In genomic region chr9:129566563-129567266, GRCh38 we compare ENCODE assay signal across 21 cellular contexts. TPM values are rescaled to one million over a fixed set of nuclear protein-coding genes. Genes with fewer than 3 reads are reported as not detected.
DNase-seq lines count a peak whose midpoint lies in the region; ATAC-seq, FAIRE-seq and TF ChIP-seq lines count a peak whose summit lies in the region.
"Had no signal": no experiment of that assay in that cellular context is flagged by ENCODE, and none has a peak within 500 bp of the region (broad histone marks: within the 10 kb centered on the region; RNA-seq: fewer than 3 reads in every experiment).

No MANE protein-coding gene starts in this region.

- peak overlapping the region; percentile 98 for H3K4me2 ChIP-seq in A549

- H3K4me3 Mint-ChIP-seq in brain (peak overlapping the region in 2 of 5 experiments; percentile 83 to 84), mesothelial cell of epicardium (peak overlapping the region; percentile 76)

- H3K4me1 Mint-ChIP-seq in brain (peaks cover 61% of the 10 kb centered on the region), mesothelial cell of epicardium (peaks cover 56% of the 10 kb centered on the region)

- no peaks in the 10 kb centered on the region; the same call in 2 of the 3 replicates for H3K9me3 ChIP-seq in A549
- H3K9me3 ChIP-seq: HAP-1, SJCRH30 had no signal

- POLR2A ChIA-PET in A549 (lab: Yijun Ruan, JAX), result interaction anchor here (0.8 to 1.8 kb wide), 3 partner anchors 9 to 233 kb away, joined by 3 to 8 read pairs (median 6); no protein-coding TSS in a partner anchor

- TF ChIP-seq EP300 in A549 (IDR thresholded peaks at IDR 0.05), result no peak

- H3K27me3 Mint-ChIP-seq in brain (peaks cover 7% of the 10 kb centered on the region), mesothelial cell of epicardium (ENCODE audit: low read depth) (no peaks in the 10 kb centered on the region)

- ATAC-seq in A549, result no peak
- no peak for ATAC-seq in GM18861 (IDR thresholded peaks at IDR 0.05; ENCODE audit: unreplicated experiment)
- ATAC-seq: Panc1 had no signal

- peak overlapping the region in 4 of 5 experiments; percentile 36 to 95 (median 93) for H3K27ac Mint-ChIP-seq in brain
- peak overlapping the region; percentile 96 for H3K27ac Mint-ChIP-seq in mesothelial cell of epicardium
- H3K27ac Mint-ChIP-seq: CD4-positive, CD25-positive, alpha-beta regulatory T cell had no signal

- 92% methylated on average over 25 of the region's 25 CpGs for WGBS in A549 (ENCODE audit: missing lambda C conversion rate)

- H3K4me1 ChIP-seq in A549, result peaks cover 51% of the 10 kb centered on the region
- H3K4me1 ChIP-seq: SJCRH30 had no signal

- DNase-seq in A549 (ENCODE audit: low read depth in 1 of 2, low spot score in 1 of 2), result no peak
- DNase-seq in mesothelial cell of epicardium (ENCODE audit: low spot score in 2 of 2, unreplicated experiment in 2 of 2), result no peak
- peak; percentile 48 for DNase-seq in pons (ENCODE audit: low spot score)
- DNase-seq in SKM-1 (lab: John Stamatoyannopoulos, UW; ENCODE audit: unreplicated experiment), result no peak
- DNase-seq in COR-L47 (lab: John Stamatoyannopoulos, UW), result no peak
- DNase-seq: CD4-positive, CD25-positive, alpha-beta regulatory T cell; DMS79; NCI-H1105; NCI-H146; NCI-H2029; NCI-H226; NCI-H524 treated with DMSO at 0.1 percent for 48 hours; NCI-H82; SJCRH30 had no signal

- no peak for FAIRE-seq in A549 (lab: Jason Lieb, UNC)
- FAIRE-seq: HTR-8/SVneo had no signal

- no peak overlapping the region for H3K4me3 ChIP-seq in A549
- H3K4me3 ChIP-seq: HAP-1, SJCRH30 had no signal

- CTCF ChIA-PET in A549 (lab: Yijun Ruan, JAX), result interaction anchor here (0.8 to 1.4 kb wide), 6 partner anchors 9 to 431 kb away, joined by 3 read pairs; no protein-coding TSS in a partner anchor

- H3K9me3 Mint-ChIP-seq in brain (peaks cover 0 to 5% (median under 1%) of the 10 kb centered on the region in 5 experiments), mesothelial cell of epicardium (no peaks in the 10 kb centered on the region)
- H3K9me3 Mint-ChIP-seq: CD4-positive, CD25-positive, alpha-beta regulatory T cell; IgD-negative memory B cell had no signal

- TF ChIP-seq CTCF in A549 (IDR thresholded peaks at IDR 0.05) (no peak), brain (conservative IDR thresholded peaks at IDR 0.05) (no peak), mesothelial cell of epicardium (IDR thresholded peaks at IDR 0.05; ENCODE audit: unreplicated experiment) (no peak)

- H3K27ac ChIP-seq in A549, result peak overlapping the region; percentile 99 to 100
- H3K27ac ChIP-seq: SJCRH30 had no signal

- no peak for TF ChIP-seq RAD21 in A549 (conservative IDR thresholded peaks at IDR 0.05 in 1 of 2, IDR thresholded peaks at IDR 0.05 in 1 of 2)

- H3K36me3 Mint-ChIP-seq in brain, result no peaks in the 10 kb centered on the region
- no peaks in the 10 kb centered on the region for H3K36me3 Mint-ChIP-seq in mesothelial cell of epicardium
- H3K36me3 Mint-ChIP-seq: CD4-positive, CD25-positive, alpha-beta regulatory T cell had no signal

- TF ChIP-seq POLR2A in A549 (IDR thresholded peaks at IDR 0.05; ENCODE audit: low read length), result no peak

TF ChIP-seq in A549, 52 proteins besides CTCF, POLR2A, EP300 and RAD21:
- TF ChIP-seq ZC3H11A (IDR thresholded peaks at IDR 0.05) (no peak), SREBF2 (IDR thresholded peaks at IDR 0.05) (no peak), SMC3 (IDR thresholded peaks at IDR 0.05) (no peak), NFE2L2 (conservative IDR thresholded peaks at IDR 0.05; ENCODE audit: low read length) (no peak), ZNF302 (CRISPR knock-in tag; IDR thresholded peaks at IDR 0.05) (no peak), CHD2 (IDR thresholded peaks at IDR 0.05; ENCODE audit: low read length, partially characterized antibody) (no peak), RARB (CRISPR knock-in tag; IDR thresholded peaks at IDR 0.05) (no peak), EHF (CRISPR knock-in tag; IDR thresholded peaks at IDR 0.05) (no peak), HMGXB4 (CRISPR knock-in tag; IDR thresholded peaks at IDR 0.05; ENCODE audit: borderline replicate concordance) (no peak), FOSL2 (IDR thresholded peaks at IDR 0.05) (no peak), FOSL2 (CRISPR knock-in tag; IDR thresholded peaks at IDR 0.05) (no peak), PBX3 (IDR thresholded peaks at IDR 0.05) (no peak)

RNA-seq across cellular contexts. Expression of gene C9orf50, which starts 54.2 kb away (rescaled TPM):
- polyA plus RNA-seq in A549 (2011; rRNA removed), result 0.10 TPM in 1 of 2 replicates, not detected in the other
- 0.08 TPM in 1 of 2 replicates, not detected in the other for polyA plus RNA-seq in A549 (2012; cell fraction: cytosol; rRNA removed)
- polyA plus RNA-seq in A549 (2012; cell fraction: nucleus; rRNA removed), result 0.07 TPM in 1 of 2 replicates, not detected in the other
- 0.05 TPM in 1 of 3 replicates, not detected in the others for polyA plus RNA-seq in A549 (2017; fragmentation: RNase III; extraction: RNeasy Plus Mini Kit Qiagen cat#74134 plus additional on column Dnase treatment)
- polyA minus RNA-seq in A549 (2011; rRNA and poly(A)+ RNA removed), result not detected in 2 replicates
- 3.5 TPM for polyA plus RNA-seq in brain (ENCODE audit: insufficient read depth, low read depth, low replicate concordance)
- total RNA-seq in mesothelial cell of epicardium, result 0.23 to 0.87 TPM (median 0.69 TPM) in 3 replicates
- total RNA-seq: A673; CD4-positive, CD25-positive, alpha-beta regulatory T cell; SJCRH30 had no signal
- polyA plus RNA-seq: CD4-positive, CD25-positive, alpha-beta regulatory T cell; IgD-negative memory B cell had no signal

RNA-seq across cellular contexts. Expression of gene NTMT1, which starts 59.2 kb away (rescaled TPM):
- polyA plus RNA-seq in A549 (2011; rRNA removed) (39.2 and 49.4 TPM in 2 replicates), A549 (2017; fragmentation: RNase III; extraction: RNeasy Plus Mini Kit Qiagen cat#74134 plus additional on column Dnase treatment) (75.8 to 96.4 TPM (median 92.2 TPM) in 3 replicates), brain (ENCODE audit: insufficient read depth, low read depth, low replicate concordance) (118 TPM)
- 114 and 118 TPM in 2 replicates for polyA plus RNA-seq in A549 (2012; cell fraction: cytosol; rRNA removed)
- 71.4 and 87.0 TPM in 2 replicates for polyA plus RNA-seq in A549 (2012; cell fraction: nucleus; rRNA removed)
- 29.6 and 37.6 TPM in 2 replicates for polyA minus RNA-seq in A549 (2011; rRNA and poly(A)+ RNA removed)
- 30.7 to 33.3 TPM (median 33.0 TPM) in 3 replicates for total RNA-seq in mesothelial cell of epicardium
